In the genomic region with DNA sequence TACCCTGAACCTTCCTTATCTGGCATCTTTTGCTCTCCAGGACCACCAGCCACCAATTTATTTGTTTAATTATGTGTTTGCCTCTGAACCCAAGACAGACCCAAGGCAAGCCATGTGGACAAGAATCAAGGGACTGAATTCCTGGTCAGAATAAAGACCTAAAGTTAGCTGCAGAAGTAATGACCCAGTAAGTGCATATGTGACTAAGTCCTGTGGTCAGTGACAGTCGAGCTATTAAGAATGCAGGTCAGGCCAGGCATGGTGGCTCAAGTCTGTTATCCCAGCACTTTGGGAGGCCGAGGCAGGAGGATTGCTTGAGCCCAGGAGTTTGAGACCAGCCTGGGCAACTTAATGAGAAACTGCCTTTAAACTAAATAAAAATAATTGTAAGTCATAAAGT, we compare ENCODE assay signal across 20 cellular contexts.
DNase-seq lines count a peak whose midpoint lies in the region; ATAC-seq and TF ChIP-seq lines count a peak whose summit lies in the region.
"Had no signal": no experiment of that assay in that cellular context is flagged by ENCODE, and none has a peak within 500 bp of the region (broad histone marks: within the 10 kb centered on the region; RNA-seq: fewer than 3 reads in every experiment).

No MANE protein-coding gene starts in this region.

- H4K8ac ChIP-seq in trophoblast cell (ENCODE audit: low read depth, low read length): no peak overlapping the region

- H3K4me2 ChIP-seq in DOHH2 (ENCODE audit: low read length): no peak overlapping the region
- H3K4me2 ChIP-seq in trophoblast cell (ENCODE audit: low read length): no peak overlapping the region
- H3K4me2 ChIP-seq: SK-N-SH had no signal

- H3K4me3 Mint-ChIP-seq in T-cell: no peak overlapping the region
- H3K4me3 Mint-ChIP-seq: B cell, IgD-negative memory B cell had no signal

- H3K27me3 Mint-ChIP-seq in T-cell: peaks cover 25% of the 10 kb centered on the region in 2 donors

- no peak overlapping the region for H3K18ac ChIP-seq in trophoblast cell (ENCODE audit: low read length)

- H4K12ac ChIP-seq in trophoblast cell (ENCODE audit: low read depth, low read length): no peak overlapping the region

- H3K27ac Mint-ChIP-seq in T-cell: no peak overlapping the region
- H3K27ac Mint-ChIP-seq: B cell, IgD-negative memory B cell had no signal

- no peak overlapping the region for H2BK12ac ChIP-seq in trophoblast cell (ENCODE audit: low read length)

- H2BK5ac ChIP-seq in trophoblast cell (ENCODE audit: low read depth, low read length, poor library complexity): no peak overlapping the region

- H3K4ac ChIP-seq in trophoblast cell (ENCODE audit: low read depth, low read length): no peak overlapping the region

- H3K4me3 ChIP-seq in DOHH2 (ENCODE audit: low read length) (no peak overlapping the region), trophoblast cell (ENCODE audit: low read depth, low read length) (no peak overlapping the region)
- H3K4me3 ChIP-seq: MG63 had no signal

- no peaks in the 10 kb centered on the region for H3F3A ChIP-seq in DOHH2 (ENCODE audit: control insufficient read depth, insufficient read depth)

- H3K27me3 ChIP-seq in DOHH2 (ENCODE audit: control insufficient read depth, low read length) (peaks cover 9% of the 10 kb centered on the region), trophoblast cell (ENCODE audit: insufficient read depth, low read length) (no peaks in the 10 kb centered on the region)
- H3K27me3 ChIP-seq: MG63 had no signal

- H3K9ac ChIP-seq in trophoblast cell (ENCODE audit: low read length): no peak overlapping the region
- H3K9ac ChIP-seq: SK-N-SH had no signal

- TF ChIP-seq CTCF in DOHH2 (IDR thresholded peaks at IDR 0.05; ENCODE audit: low read depth, low read length, poor library complexity, severe bottlenecking): peak; percentile 3

- H2AK5ac ChIP-seq in trophoblast cell (ENCODE audit: low read length): no peak overlapping the region

- peak; percentile 2 for DNase-seq in HT1080 (ENCODE audit: low read depth)
- peak; percentile 42 for DNase-seq in RPMI7951 (ENCODE audit: low read depth)
- peak; percentile 80 for DNase-seq in kidney tubule cell (ENCODE audit: low spot score)
- DNase-seq in A172 (ENCODE audit: low spot score): no peak
- no peak for DNase-seq in trophoblast cell
- DNase-seq in T-cell: no peak
- DNase-seq: Karpas-422, MG63, NCI-H1417, NCI-H1694 treated with DMSO at 0.1 percent for 48 hours, NCI-H446, NCI-H526 treated with DMSO at 0.1 percent for 48 hours, OCI-M1, SIG-M5, SK-N-SH had no signal

- ATAC-seq in GM21390 (IDR thresholded peaks at IDR 0.05; ENCODE audit: unreplicated experiment) (no peak), T-cell (replicated peaks in 1 of 4) (no peak)

- H3K9me3 Mint-ChIP-seq in T-cell: no peaks in the 10 kb centered on the region
- H3K9me3 Mint-ChIP-seq: IgD-negative memory B cell had no signal

- no peaks in the 10 kb centered on the region for H3K36me3 Mint-ChIP-seq in T-cell
- H3K36me3 Mint-ChIP-seq: IgD-negative memory B cell had no signal

- no peak overlapping the region for H2BK120ac ChIP-seq in trophoblast cell (ENCODE audit: insufficient read depth, low read length, poor library complexity)

- H3K4me1 ChIP-seq in DOHH2 (ENCODE audit: control insufficient read depth, low read length) (no peaks in the 10 kb centered on the region), trophoblast cell (ENCODE audit: control insufficient read depth in 1 of 2, insufficient read depth in 2 of 2, low read length in 2 of 2) (no peaks in the 10 kb centered on the region)

- H3K79me2 ChIP-seq in DOHH2 (ENCODE audit: control insufficient read depth, low read length) (no peaks in the 10 kb centered on the region), trophoblast cell (ENCODE audit: control insufficient read depth, insufficient read depth, low read length, poor library complexity) (no peaks in the 10 kb centered on the region)

- no CpG with 5 or more reads among the region's 2 CpGs for WGBS in trophoblast cell (ENCODE audit: extremely low coverage, insufficient coverage, insufficient read length)

- H3K23ac ChIP-seq in trophoblast cell (ENCODE audit: low read length): no peak overlapping the region

- H3K36me3 ChIP-seq in DOHH2 (ENCODE audit: control insufficient read depth, low read length) (no peaks in the 10 kb centered on the region), trophoblast cell (ENCODE audit: control insufficient read depth in 1 of 2, insufficient read depth in 2 of 2, low read length in 2 of 2) (no peaks in the 10 kb centered on the region)
- H3K36me3 ChIP-seq: MG63 had no signal

- no peak overlapping the region for H3K14ac ChIP-seq in trophoblast cell (ENCODE audit: low read length)

- H3K27ac ChIP-seq in DOHH2 (ENCODE audit: low read depth, low read length): no peak overlapping the region
- no peak overlapping the region for H3K27ac ChIP-seq in trophoblast cell (ENCODE audit: low read depth, low read length)
- H3K27ac ChIP-seq: RWPE1 had no signal

- H4K20me1 ChIP-seq in DOHH2 (ENCODE audit: control insufficient read depth, insufficient read depth, low read depth, low read length): no peaks in the 10 kb centered on the region

- no peaks in the 10 kb centered on the region for H3K79me1 ChIP-seq in trophoblast cell (ENCODE audit: low read length)

- POLR2A ChIA-PET in T-cell (lab: Charles Lee): interaction anchor here in 1 of 2 donors (0.6 kb wide), 1 partner anchor 73 kb away, joined by 3 read pairs; no protein-coding TSS in a partner anchor

- H3K9me3 ChIP-seq in DOHH2 (ENCODE audit: control insufficient read depth, insufficient read depth, low read length): no peaks in the 10 kb centered on the region
- H3K9me3 ChIP-seq in trophoblast cell (ENCODE audit: insufficient read depth, low read depth, low read length): no peaks in the 10 kb centered on the region
- H3K9me3 ChIP-seq: MG63, SK-N-SH had no signal

- no peak overlapping the region for H4K91ac ChIP-seq in trophoblast cell (ENCODE audit: low read depth, low read length)

- H2AFZ ChIP-seq in trophoblast cell (ENCODE audit: insufficient read depth, low read length, poor library complexity): no peak overlapping the region

- H3K9me2 ChIP-seq in DOHH2 (replicated peaks; ENCODE audit: control insufficient read depth, low read length): no peaks in the 10 kb centered on the region
- H3K9me2 ChIP-seq: SK-N-SH had no signal

- CTCF ChIA-PET in T-cell (lab: Charles Lee): no interaction called here

- peaks cover 17 to 22% (median 18%) of the 10 kb centered on the region in 3 donors for H3K4me1 Mint-ChIP-seq in T-cell
- H3K4me1 Mint-ChIP-seq: B cell, IgD-negative memory B cell had no signal

Comparison
In these comparisons a context has a peak if more than half of its experiments do, and no peak if none do; other contexts are left out.
1. DNase-seq: peak in HT1080 (single experiment), RPMI7951 (single experiment) and kidney tubule cell (single experiment); none in A172 (single experiment), trophoblast cell (0 of 2) and T-cell (0 of 34).